Comparison of ENCODE assay signal across 16 cellular contexts in genomic region chr2:3262437-3263388, GRCh38.
"Had no signal": no experiment of that assay in that cellular context is flagged by ENCODE, and none has a peak within 500 bp of the region (broad histone marks: within the 10 kb centered on the region; RNA-seq: fewer than 3 reads in every experiment).

No MANE protein-coding gene starts in this region.

- H3K36me3 ChIP-seq: suprapubic skin, upper lobe of left lung, uterus had no signal

- H3K27me3 Mint-ChIP-seq: naive thymus-derived CD4-positive, alpha-beta T cell had no signal

- H3K4me3 Mint-ChIP-seq: naive thymus-derived CD4-positive, alpha-beta T cell had no signal

- H3K4me3 ChIP-seq: coronary artery, heart right ventricle, suprapubic skin, tibial artery, upper lobe of left lung, uterus had no signal

- DNase-seq: effector CD4-positive, alpha-beta T cell; foreskin melanocyte; heart right ventricle; hypothalamus; mammary epithelial cell; naive thymus-derived CD4-positive, alpha-beta T cell; stimulated activated CD4-positive, alpha-beta T cell treated with anti-CD3 and anti-CD28 coated beads, Interleukin-2, amount 100 ng/mL, for 24 hours; stimulated activated CD4-positive, alpha-beta T cell treated with anti-CD3 and anti-CD28 coated beads, Interleukin-4, amount 100 ng/mL, for 4 hours; stimulated activated naive CD8-positive, alpha-beta T cell treated with anti-CD3 and anti-CD28 coated beads, Interleukin-15, Interleukin-2, amounts not matched to agents 100 U/mL and 50 U/mL, for 24 hours; tibial artery; uterus had no signal

- H3K27me3 ChIP-seq: heart right ventricle, suprapubic skin, tibial artery, upper lobe of left lung, uterus had no signal

- H3K27ac ChIP-seq: coronary artery, heart right ventricle, suprapubic skin, tibial artery, upper lobe of left lung, uterus had no signal

- ATAC-seq: heart right ventricle; left lobe of liver; naive thymus-derived CD4-positive, alpha-beta T cell; sciatic nerve; stimulated activated naive CD8-positive, alpha-beta T cell treated with anti-CD3 and anti-CD28 coated beads, Interleukin-15, Interleukin-2, amounts not matched to agents 100 U/mL and 50 U/mL, for 24 hours had no signal

- H3K9me3 ChIP-seq: heart right ventricle, suprapubic skin, tibial artery, upper lobe of left lung, uterus had no signal

- H3K4me1 ChIP-seq: tibial artery, upper lobe of left lung, uterus had no signal

- H3K9me3 Mint-ChIP-seq: naive thymus-derived CD4-positive, alpha-beta T cell had no signal
